In the genomic region with DNA sequence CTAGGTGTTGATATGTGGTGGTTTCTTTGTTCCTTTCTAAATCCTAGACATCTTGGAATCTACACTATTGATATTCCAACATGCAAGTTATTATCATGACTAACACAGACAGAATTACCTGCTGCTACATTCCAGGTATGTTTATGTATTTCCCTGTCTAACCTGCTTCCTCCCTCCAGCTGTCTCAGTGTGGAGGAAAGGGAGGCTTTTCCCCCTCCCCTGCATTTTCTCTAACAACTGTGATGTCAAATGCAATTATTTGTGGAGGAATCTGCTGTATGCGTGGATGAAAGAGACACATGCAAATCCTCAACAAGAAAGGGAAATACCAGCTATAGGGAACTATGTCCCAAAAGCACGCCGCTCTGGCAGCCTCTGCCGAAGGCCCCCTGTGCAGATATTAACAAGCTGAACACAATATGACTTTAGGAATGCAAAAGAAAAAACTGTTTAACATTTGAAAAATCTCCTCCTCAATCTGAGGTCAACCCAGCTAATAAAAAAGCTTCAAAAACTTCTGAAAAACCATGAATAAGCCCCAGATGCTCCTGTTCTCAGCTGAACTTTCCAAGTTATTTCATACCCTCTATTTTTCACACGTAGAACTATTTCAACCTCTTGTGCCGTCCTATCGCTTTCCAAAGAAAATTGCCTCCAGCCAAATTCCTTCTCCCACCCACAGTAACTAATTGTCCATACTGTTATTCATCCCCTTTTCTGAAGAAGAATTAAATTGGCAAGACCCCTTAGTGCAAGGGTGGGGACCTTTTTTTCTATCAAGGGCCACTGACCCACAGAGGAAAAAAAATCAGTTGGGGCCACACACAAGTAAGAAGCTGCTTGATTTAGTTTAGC, we compare ENCODE assay signal across 14 cellular contexts.
A peak's percentile ranks its signal among the peaks of the same experiment; 100 is the strongest.
DNase-seq lines count a peak whose midpoint lies in the region; ATAC-seq and TF ChIP-seq lines count a peak whose summit lies in the region.
"Had no signal": no experiment of that assay in that cellular context is flagged by ENCODE, and none has a peak within 500 bp of the region (broad histone marks: within the 10 kb centered on the region; RNA-seq: fewer than 3 reads in every experiment).

No MANE protein-coding gene starts in this region.

- no peaks in the 10 kb centered on the region for H3K9me3 ChIP-seq in PC-3 (ENCODE audit: low read length)
- H3K9me3 ChIP-seq in ectodermal cell (ENCODE audit: control insufficient read depth, low read length), result no peaks in the 10 kb centered on the region
- no peaks in the 10 kb centered on the region for H3K9me3 ChIP-seq in mesenchymal stem cell (ENCODE audit: control insufficient read depth, low read length)
- no peaks in the 10 kb centered on the region for H3K9me3 ChIP-seq in ascending aorta
- H3K9me3 ChIP-seq: Caco-2, esophagus squamous epithelium, lower lobe of right lung, transverse colon had no signal

- no peaks in the 10 kb centered on the region for H3K79me2 ChIP-seq in PC-3 (ENCODE audit: low read length)

- no peak overlapping the region for H2BK120ac ChIP-seq in mesenchymal stem cell (ENCODE audit: low read depth, low read length)

- BruUV-seq in PC-3 (replicated peaks; lab: Mats Ljungman, UMichigan), result no TSS peak

- peak; percentile 58 for DNase-seq in PC-3
- DNase-seq in mesenchymal stem cell, result no peak
- no peak for DNase-seq in NCI-H2171 treated with DMSO at 0.1 percent for 48 hours (lab: John Stamatoyannopoulos, UW)
- no peak for DNase-seq in T1000 (lab: John Stamatoyannopoulos, UW)
- no peak for DNase-seq in ascending aorta (ENCODE audit: low spot score in 2 of 2)
- DNase-seq: activated naive CD8-positive, alpha-beta T cell treated with anti-CD3 and anti-CD28 coated beads for 36 hours; Caco-2; esophagus squamous epithelium; immature natural killer cell; lower lobe of right lung; NCI-H146; transverse colon had no signal

- peak overlapping the region; percentile 93; the same call in 1 of the 2 replicates for H3K27ac ChIP-seq in PC-3 (ENCODE audit: low read length)
- H3K27ac ChIP-seq in ectodermal cell (ENCODE audit: insufficient read depth, low read depth, low read length, poor library complexity, severe bottlenecking), result peak overlapping the region; percentile 55
- peak overlapping the region; percentile 64 for H3K27ac ChIP-seq in mesenchymal stem cell (ENCODE audit: low read length, poor library complexity, severe bottlenecking)
- H3K27ac ChIP-seq in ascending aorta, result no peak overlapping the region
- H3K27ac ChIP-seq: esophagus squamous epithelium, lower lobe of right lung, transverse colon had no signal

- H3K14ac ChIP-seq in mesenchymal stem cell (ENCODE audit: low read length in 2 of 2), result no peak overlapping the region

- no peak overlapping the region for H3K4me3 ChIP-seq in PC-3 (ENCODE audit: low read length)
- H3K4me3 ChIP-seq in ectodermal cell (ENCODE audit: insufficient read depth, low read depth, low read length), result no peak overlapping the region
- no peak overlapping the region for H3K4me3 ChIP-seq in mesenchymal stem cell (ENCODE audit: insufficient read depth in 1 of 2, low read depth in 1 of 2, low read length in 2 of 2)
- no peak overlapping the region for H3K4me3 ChIP-seq in ascending aorta
- H3K4me3 ChIP-seq: esophagus squamous epithelium, lower lobe of right lung, transverse colon had no signal

- POLR2A ChIA-PET in PC-3 (lab: Charles Lee; ENCODE audit: unreplicated experiment), result no interaction called here

- H3K36me3 ChIP-seq in PC-3 (ENCODE audit: low read depth, low read length) (no peaks in the 10 kb centered on the region), ectodermal cell (ENCODE audit: control insufficient read depth, insufficient read depth, low read length) (no peaks in the 10 kb centered on the region), mesenchymal stem cell (ENCODE audit: control insufficient read depth in 1 of 2, insufficient read depth in 2 of 2, low read depth in 1 of 2, low read length in 2 of 2) (no peaks in the 10 kb centered on the region), ascending aorta (no peaks in the 10 kb centered on the region)
- H3K36me3 ChIP-seq: esophagus squamous epithelium, lower lobe of right lung, transverse colon had no signal

- no peaks in the 10 kb centered on the region for H3K79me1 ChIP-seq in mesenchymal stem cell (replicated peaks; ENCODE audit: low read length, poor library complexity, severe bottlenecking)

- H4K8ac ChIP-seq in mesenchymal stem cell (ENCODE audit: low read length), result no peak overlapping the region

- peak overlapping the region; percentile 50 for H3K4me2 ChIP-seq in PC-3 (ENCODE audit: low read length)
- H3K4me2 ChIP-seq in mesenchymal stem cell (ENCODE audit: low read length, poor library complexity, severe bottlenecking), result no peak overlapping the region

- WGBS in ectodermal cell, 2 experiments, result 2 to 12% methylated on average over 7 of the region's 7 CpGs
- whole genome bisulfite sequencing in mesenchymal stem cell, result 52% methylated on average over 5 of the region's 7 CpGs

- H2AFZ ChIP-seq in PC-3 (ENCODE audit: low read length), result no peak overlapping the region
- no peak overlapping the region for H2AFZ ChIP-seq in mesenchymal stem cell (ENCODE audit: low read depth, low read length)

- no peak overlapping the region for H3K9ac ChIP-seq in PC-3 (ENCODE audit: low read length)
- H3K9ac ChIP-seq in mesenchymal stem cell (ENCODE audit: low read length), result no peak overlapping the region

- intact Hi-C loops in PC-3 (cut with micrococcal nuclease) (no loop called here), ascending aorta (cut with DNase I) (no loop called here)

- H3K9me2 ChIP-seq in PC-3 (replicated peaks; ENCODE audit: low read length), result no peaks in the 10 kb centered on the region

- no peak overlapping the region for H2AK5ac ChIP-seq in mesenchymal stem cell (ENCODE audit: low read length, severe bottlenecking)

- H2BK12ac ChIP-seq in mesenchymal stem cell (ENCODE audit: low read length in 2 of 2), result no peak overlapping the region

- H3K4ac ChIP-seq in mesenchymal stem cell (ENCODE audit: low read depth in 1 of 2, low read length in 2 of 2), result no peak overlapping the region

- ATAC-seq in PC-3, result no peak
- no peak for ATAC-seq in HG02938 (IDR thresholded peaks at IDR 0.05; ENCODE audit: unreplicated experiment)

- H3K18ac ChIP-seq in mesenchymal stem cell (ENCODE audit: low read depth in 1 of 2, low read length in 2 of 2), result no peak overlapping the region

- TF ChIP-seq CTCF in PC-3 (conservative IDR thresholded peaks at IDR 0.05; ENCODE audit: low read depth, low read length) (no peak), ascending aorta (IDR thresholded peaks at IDR 0.05) (no peak)

- CTCF ChIA-PET in PC-3 (lab: Charles Lee), result no interaction called here

- peaks cover 30% of the 10 kb centered on the region for H3K4me1 ChIP-seq in PC-3 (ENCODE audit: insufficient read depth, low read length)
- H3K4me1 ChIP-seq in ectodermal cell (ENCODE audit: control insufficient read depth, insufficient read depth, low read length), result peaks cover 5% of the 10 kb centered on the region
- H3K4me1 ChIP-seq in mesenchymal stem cell (ENCODE audit: control insufficient read depth, insufficient read depth, low read depth, low read length), result no peaks in the 10 kb centered on the region
- no peaks in the 10 kb centered on the region for H3K4me1 ChIP-seq in ascending aorta
- H3K4me1 ChIP-seq: Caco-2, esophagus squamous epithelium, lower lobe of right lung, transverse colon had no signal

- H4K91ac ChIP-seq in mesenchymal stem cell (ENCODE audit: low read length), result no peak overlapping the region

- H2BK15ac ChIP-seq in mesenchymal stem cell (ENCODE audit: low read depth, poor library complexity, severe bottlenecking), result no peak overlapping the region

- H2BK5ac ChIP-seq in mesenchymal stem cell (ENCODE audit: low read depth, low read length, poor library complexity, severe bottlenecking), result no peak overlapping the region

- H3F3A ChIP-seq in PC-3 (ENCODE audit: low read length, unreplicated experiment), result no peaks in the 10 kb centered on the region

- H3K23ac ChIP-seq in mesenchymal stem cell (ENCODE audit: low read length in 2 of 2), result no peak overlapping the region

- H3K27me3 ChIP-seq in PC-3 (ENCODE audit: low read length) (no peaks in the 10 kb centered on the region), ectodermal cell (ENCODE audit: control insufficient read depth, insufficient read depth, low read length, poor library complexity, severe bottlenecking) (no peaks in the 10 kb centered on the region), mesenchymal stem cell (ENCODE audit: control insufficient read depth in 1 of 2, insufficient read depth in 1 of 2, low read length in 2 of 2) (no peaks in the 10 kb centered on the region), ascending aorta (no peaks in the 10 kb centered on the region)
- H3K27me3 ChIP-seq: esophagus squamous epithelium, transverse colon had no signal

- H4K20me1 ChIP-seq in PC-3 (ENCODE audit: low read length), result no peaks in the 10 kb centered on the region

Comparison
In these comparisons a context has a peak if more than half of its experiments do, and no peak if none do; other contexts are left out.
1. H3K27ac ChIP-seq: peak in PC-3 (single experiment), ectodermal cell (single experiment) and mesenchymal stem cell (single experiment); none in ascending aorta (0 of 2).